Comparison of ENCODE assay signal across 21 cellular contexts in genomic region chrX:7334253-7334935, GRCh38.
DNase-seq lines count a peak whose midpoint lies in the region; ATAC-seq and TF ChIP-seq lines count a peak whose summit lies in the region.
"Had no signal": no experiment of that assay in that cellular context is flagged by ENCODE, and none has a peak within 500 bp of the region (broad histone marks: within the 10 kb centered on the region; RNA-seq: fewer than 3 reads in every experiment).

No MANE protein-coding gene starts in this region.

- no peak overlapping the region for H3K27ac ChIP-seq in ascending aorta
- H3K27ac ChIP-seq: cardiac muscle cell, gastrocnemius medialis, left ventricle myocardium inferior, ovary, testis had no signal

- H3K9me3 ChIP-seq in ascending aorta = no peaks in the 10 kb centered on the region
- H3K9me3 ChIP-seq: BE2C, gastrocnemius medialis, left ventricle myocardium inferior, ovary, testis had no signal

- no peaks in the 10 kb centered on the region for H3K27me3 ChIP-seq in ascending aorta
- H3K27me3 ChIP-seq: BE2C, cardiac muscle cell, gastrocnemius medialis, ovary, testis had no signal

- ATAC-seq in GM21526 (IDR thresholded peaks at IDR 0.05; ENCODE audit: low FRiP score, unreplicated experiment) = no peak
- ATAC-seq: gastrocnemius medialis had no signal

- DNase-seq in AG10803 (ENCODE audit: low read depth) (peak; percentile 88), HT1080 (ENCODE audit: low read depth) (peak; percentile 45), astrocyte of the hippocampus (ENCODE audit: low read depth, low spot score) (peak; percentile 42), hepatic stellate cell (ENCODE audit: low spot score) (peak; percentile 29), ascending aorta (ENCODE audit: low spot score in 2 of 2) (no peak), NCI-H524 treated with DMSO at 0.1 percent for 48 hours (lab: John Stamatoyannopoulos, UW) (no peak), activated gamma-delta T cell (lab: John Stamatoyannopoulos, UW) (no peak)
- DNase-seq: activated CD4-positive, alpha-beta T cell treated with anti-CD3 and anti-CD28 coated beads for 48 hours; activated CD8-positive, alpha-beta memory T cell treated with anti-CD3 and anti-CD28 coated beads, Interleukin-2, amount 50 U/mL, for 48 hours; activated naive CD4-positive, alpha-beta T cell; BE2C; effector CD4-positive, alpha-beta T cell; gastrocnemius medialis; Kasumi-1; left ventricle myocardium inferior; NCI-H1436 treated with DMSO at 0.1 percent for 48 hours; NCI-H446 treated with DMSO at 0.1 percent for 48 hours; ovary; testis had no signal

- H3K36me3 ChIP-seq in ascending aorta = no peaks in the 10 kb centered on the region
- H3K36me3 ChIP-seq: BE2C, cardiac muscle cell, ovary had no signal

- H3K4me3 ChIP-seq in AG10803 (ENCODE audit: low read length) = no peak overlapping the region
- H3K4me3 ChIP-seq in ascending aorta = no peak overlapping the region
- H3K4me3 ChIP-seq: cardiac muscle cell, gastrocnemius medialis, left ventricle myocardium inferior, ovary, testis had no signal

- H3K4me1 ChIP-seq in ascending aorta = peaks cover 0 to 10% of the 10 kb centered on the region in 2 donors
- H3K4me1 ChIP-seq: BE2C, gastrocnemius medialis, left ventricle myocardium inferior, testis had no signal

- intact Hi-C loops in ascending aorta (cut with DNase I) = loop anchor here (5.0 kb wide), 1 partner anchor 187 kb away; the partner anchor contains the start of genes PUDP and STS

- TF ChIP-seq CTCF in AG10803 (conservative IDR thresholded peaks at IDR 0.05; ENCODE audit: low read length) (no peak), ascending aorta (IDR thresholded peaks at IDR 0.05) (no peak)

Comparison
In these comparisons a context has a peak if more than half of its experiments do, and no peak if none do; other contexts are left out.
1. DNase-seq: peak in AG10803 (single experiment), HT1080 (single experiment), astrocyte of the hippocampus (single experiment) and hepatic stellate cell (single experiment); none in ascending aorta (0 of 2), NCI-H524 treated with DMSO at 0.1 percent for 48 hours (single experiment) and activated gamma-delta T cell (single experiment).